In the genomic region with DNA sequence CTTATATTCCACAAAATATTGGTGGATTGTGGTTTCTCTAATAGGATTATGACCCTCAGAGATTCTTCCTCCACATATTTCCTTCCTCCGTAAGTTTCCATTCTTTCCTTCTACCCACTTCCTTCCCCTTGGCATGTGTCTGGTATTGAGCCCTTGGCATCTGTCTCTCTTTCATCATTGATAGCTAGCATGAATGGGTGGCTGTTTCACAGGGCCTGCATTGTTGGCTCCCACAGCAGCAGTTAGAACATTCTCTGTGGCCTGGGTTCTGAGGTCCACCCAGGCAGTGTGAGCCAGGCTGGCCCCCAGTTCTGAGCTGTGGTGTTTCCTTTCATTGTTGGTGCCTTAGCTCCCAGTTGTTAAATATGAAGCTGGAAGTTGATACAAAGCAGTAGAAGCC, we compare ENCODE assay signal across 18 cellular contexts.
DNase-seq lines count a peak whose midpoint lies in the region; ATAC-seq and TF ChIP-seq lines count a peak whose summit lies in the region.
"Had no signal": no experiment of that assay in that cellular context is flagged by ENCODE, and none has a peak within 500 bp of the region (broad histone marks: within the 10 kb centered on the region; RNA-seq: fewer than 3 reads in every experiment).

No MANE protein-coding gene starts in this region.

- H3K27me3 ChIP-seq in BLaER1 (no peaks in the 10 kb centered on the region), PC-9 (ENCODE audit: insufficient read depth, low read depth) (no peaks in the 10 kb centered on the region)
- no peaks in the 10 kb centered on the region for H3K27me3 ChIP-seq in CD4-positive, alpha-beta memory T cell (ENCODE audit: insufficient read depth, low read length)
- H3K27me3 ChIP-seq in effector memory CD4-positive, alpha-beta T cell (replicated peaks; ENCODE audit: control insufficient read depth, insufficient read depth, low read length, poor library complexity, severe bottlenecking): no peaks in the 10 kb centered on the region
- H3K27me3 ChIP-seq: BE2C had no signal

- H3K4me3 ChIP-seq in BLaER1: no peak overlapping the region
- no peak overlapping the region for H3K4me3 ChIP-seq in PC-9
- no peak overlapping the region for H3K4me3 ChIP-seq in CD4-positive, alpha-beta memory T cell (ENCODE audit: low read length in 2 of 2)
- no peak overlapping the region for H3K4me3 ChIP-seq in effector memory CD4-positive, alpha-beta T cell (ENCODE audit: insufficient read depth, low read depth, low read length, poor library complexity, severe bottlenecking)
- H3K4me3 ChIP-seq: K562 had no signal

- H3K4me1 Mint-ChIP-seq in CD4-positive, alpha-beta memory T cell: no peaks in the 10 kb centered on the region

- H3K9me2 ChIP-seq in PC-9 (ENCODE audit: insufficient read depth): no peaks in the 10 kb centered on the region

- H3K9me3 Mint-ChIP-seq in CD4-positive, alpha-beta memory T cell: no peaks in the 10 kb centered on the region
- H3K9me3 Mint-ChIP-seq: activated T-cell treated with anti-CD3 and anti-CD28 coated beads, Interleukin-2, amount 50 U/mL, for 4 hours; effector memory CD8-positive, alpha-beta T cell had no signal

- H3K27ac ChIP-seq in BLaER1 (peak overlapping the region; percentile 43; the same call in 1 of the 2 replicates), PC-9 (peak overlapping the region; percentile 58)
- H3K27ac ChIP-seq in CD4-positive, alpha-beta memory T cell (ENCODE audit: low read depth, low read length): no peak overlapping the region
- H3K27ac ChIP-seq in effector memory CD4-positive, alpha-beta T cell (ENCODE audit: insufficient read depth, low read length, poor library complexity, severe bottlenecking): no peak overlapping the region

- H3K27ac Mint-ChIP-seq in CD4-positive, alpha-beta memory T cell: peak overlapping the region in 1 of 7 donors; percentile 0
- H3K27ac Mint-ChIP-seq: effector memory CD8-positive, alpha-beta T cell had no signal

- no peaks in the 10 kb centered on the region for H3K79me2 ChIP-seq in PC-9 (ENCODE audit: low read depth)

- ATAC-seq in sciatic nerve (peak; percentile 11), HG03460 (IDR thresholded peaks at IDR 0.05; ENCODE audit: unreplicated experiment) (no peak)
- ATAC-seq: activated T-cell treated with anti-CD3 and anti-CD28 coated beads, Interleukin-2, amount 50 U/mL, for 4 hours; effector memory CD8-positive, alpha-beta T cell; K562; Panc1 had no signal

- H3K36me3 ChIP-seq in BLaER1 (peaks cover 25% of the 10 kb centered on the region), PC-9 (ENCODE audit: low read depth) (no peaks in the 10 kb centered on the region)
- peaks cover 7% of the 10 kb centered on the region for H3K36me3 ChIP-seq in CD4-positive, alpha-beta memory T cell (ENCODE audit: insufficient read depth, low read length)
- H3K36me3 ChIP-seq in effector memory CD4-positive, alpha-beta T cell (ENCODE audit: control insufficient read depth, insufficient read depth, low read length): peaks cover 10% of the 10 kb centered on the region
- H3K36me3 ChIP-seq: BE2C had no signal

- H3K4me2 ChIP-seq in BLaER1 (peak overlapping the region; percentile 31; the same call in 1 of the 2 replicates), PC-9 (no peak overlapping the region)

- no peak for DNase-seq in PC-9
- DNase-seq in globus pallidus (ENCODE audit: low spot score): peak; percentile 97
- no peak for DNase-seq in sciatic nerve (ENCODE audit: low spot score)
- DNase-seq in CD4-positive, alpha-beta memory T cell: no peak
- no peak for DNase-seq in effector memory CD4-positive, alpha-beta T cell
- no peak for DNase-seq in NCI-H69 (lab: John Stamatoyannopoulos, UW)
- DNase-seq: activated CD4-positive, alpha-beta T cell treated with anti-CD3 and anti-CD28 coated beads for 1 hour; activated T-cell treated with anti-CD3 and anti-CD28 coated beads, Interleukin-2, amount 50 U/mL, for 4 hours; amniotic stem cell; BE2C; effector memory CD8-positive, alpha-beta T cell; NCI-H345; stimulated activated CD4-positive, alpha-beta T cell treated with anti-CD3 and anti-CD28 coated beads, Interleukin-12 subunit alpha, Interleukin-12 subunit beta, amount 100 ng/mL, for 4 hours; T-helper 1 cell had no signal

- intact Hi-C loops in PC-9 (cut with micrococcal nuclease; ENCODE audit: unreplicated experiment): no loop called here
- intact Hi-C loops in sciatic nerve (cut with DNase I): no loop called here
- intact Hi-C loops in CD4-positive, alpha-beta memory T cell (cut with micrococcal nuclease): no loop called here

- H3K36me3 Mint-ChIP-seq in CD4-positive, alpha-beta memory T cell: peaks cover 19 to 25% of the 10 kb centered on the region in 2 donors

- H3K4me1 ChIP-seq in BLaER1 (peaks cover 11% of the 10 kb centered on the region), PC-9 (replicated peaks; ENCODE audit: insufficient read depth) (0 out of 2 replicates have a peak, but pooled peaks cover 5% of the 10 kb centered on the region)
- H3K4me1 ChIP-seq in CD4-positive, alpha-beta memory T cell (ENCODE audit: insufficient read depth, low read length): no peaks in the 10 kb centered on the region
- no peaks in the 10 kb centered on the region for H3K4me1 ChIP-seq in effector memory CD4-positive, alpha-beta T cell (ENCODE audit: control insufficient read depth, insufficient read depth, low read length, poor library complexity, severe bottlenecking)
- H3K4me1 ChIP-seq: BE2C had no signal

- H4K20me1 ChIP-seq in BLaER1: no peaks in the 10 kb centered on the region
- no peaks in the 10 kb centered on the region for H4K20me1 ChIP-seq in PC-9 (ENCODE audit: insufficient read depth)

- POLR2A ChIA-PET in PC-9 (lab: Charles Lee; ENCODE audit: unreplicated experiment): interaction anchor here (0.6 kb wide), 1 partner anchor 597 kb away, joined by 3 read pairs; no protein-coding TSS in a partner anchor
- POLR2A ChIA-PET in CD4-positive, alpha-beta memory T cell (lab: Charles Lee; ENCODE audit: partially characterized antibody): no interaction called here

- H3K9me3 ChIP-seq in BLaER1: no peaks in the 10 kb centered on the region
- H3K9me3 ChIP-seq in PC-9 (ENCODE audit: insufficient read depth, low read depth): no peaks in the 10 kb centered on the region
- no peaks in the 10 kb centered on the region for H3K9me3 ChIP-seq in CD4-positive, alpha-beta memory T cell (ENCODE audit: control insufficient read depth in 1 of 2, low read length in 2 of 2)
- no peaks in the 10 kb centered on the region for H3K9me3 ChIP-seq in effector memory CD4-positive, alpha-beta T cell (ENCODE audit: control insufficient read depth, low read length)
- H3K9me3 ChIP-seq: BE2C had no signal

- H3K9ac ChIP-seq in BLaER1: no peak overlapping the region

- H3K4me3 Mint-ChIP-seq in CD4-positive, alpha-beta memory T cell: no peak overlapping the region
- H3K4me3 Mint-ChIP-seq: activated T-cell treated with anti-CD3 and anti-CD28 coated beads, Interleukin-2, amount 50 U/mL, for 4 hours; effector memory CD8-positive, alpha-beta T cell had no signal

- H3K27me3 Mint-ChIP-seq in CD4-positive, alpha-beta memory T cell: no peaks in the 10 kb centered on the region
- H3K27me3 Mint-ChIP-seq: effector memory CD8-positive, alpha-beta T cell had no signal

- TF ChIP-seq CTCF in PC-9 (conservative IDR thresholded peaks at IDR 0.05): no peak

- H2AFZ ChIP-seq in PC-9: no peak overlapping the region

- CTCF ChIA-PET in PC-9 (lab: Charles Lee): no interaction called here
- CTCF ChIA-PET in CD4-positive, alpha-beta memory T cell (lab: Charles Lee; ENCODE audit: partially characterized antibody): interaction anchor here (0.5 kb wide), 1 partner anchor 61 kb away, joined by 3 read pairs; no protein-coding TSS in a partner anchor

- no TSS peak for BruUV-seq in PC-9 (replicated peaks; lab: Mats Ljungman, UMichigan)

- no peaks in the 10 kb centered on the region for H3F3A ChIP-seq in PC-9 (ENCODE audit: insufficient read depth, low read depth)

Comparison
In these comparisons a context has a peak if more than half of its experiments do, and no peak if none do; other contexts are left out.
1. H3K27ac ChIP-seq: peak in BLaER1 (single experiment) and PC-9 (single experiment); none in CD4-positive, alpha-beta memory T cell (single experiment) and effector memory CD4-positive, alpha-beta T cell (single experiment).